9 cellular contexts compared by ENCODE assay signal in the genomic region with DNA sequence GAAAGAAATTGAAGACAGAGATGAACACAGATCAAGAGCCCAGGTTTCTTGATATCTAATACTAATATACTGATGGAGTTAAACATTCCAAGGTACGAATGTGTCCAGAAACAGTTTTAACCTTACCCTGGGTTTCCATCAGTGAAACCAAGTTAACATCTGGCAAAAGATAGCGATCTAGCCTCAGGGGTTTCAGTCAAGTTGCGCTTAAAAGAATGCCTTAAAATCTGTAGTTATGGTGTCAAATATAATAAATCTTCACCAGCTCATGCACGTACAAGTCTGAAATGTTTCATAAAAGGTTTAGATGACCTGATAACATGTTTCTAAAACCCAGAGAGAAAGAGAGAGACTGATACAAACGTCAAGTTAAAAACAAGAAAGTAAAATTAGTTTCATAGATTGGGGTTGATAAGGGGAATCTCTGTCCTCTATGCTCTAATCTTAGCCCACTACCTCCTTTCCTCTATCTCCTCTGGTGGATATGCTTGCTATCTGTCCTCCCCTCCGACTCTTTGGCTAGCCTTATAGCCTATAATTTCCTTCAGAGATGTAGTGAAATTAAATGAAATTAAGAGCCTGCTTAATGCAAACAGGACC. TPM values are rescaled to one million over a fixed set of nuclear protein-coding genes. Genes with fewer than 3 reads are reported as not detected.
DNase-seq lines count a peak whose midpoint lies in the region; FAIRE-seq and TF ChIP-seq lines count a peak whose summit lies in the region.
"Had no signal": no experiment of that assay in that cellular context is flagged by ENCODE, and none has a peak within 500 bp of the region (broad histone marks: within the 10 kb centered on the region; RNA-seq: fewer than 3 reads in every experiment).

No MANE protein-coding gene starts in this region.

- H4K20me1 ChIP-seq in keratinocyte (ENCODE audit: control insufficient read depth, extremely low read depth, insufficient read depth, low read length) = no peaks in the 10 kb centered on the region

- H3K36me3 Mint-ChIP-seq in activated T-helper 1 cell treated with anti-CD3 and anti-CD28 coated beads, Interleukin-12 subunit alpha, Interleukin-12 subunit beta, Interleukin-2, Interleukin-4 antibody, amounts not matched to agents 30 ng/mL and 10 ng/mL and 1 ng/mL, durations not matched to agents 14 hours and 24 hours and 36 hours (ENCODE audit: low read depth) = no peaks in the 10 kb centered on the region

- H2AFZ ChIP-seq in keratinocyte (ENCODE audit: control insufficient read depth, low read length) = peak overlapping the region; percentile 81

- peak overlapping the region; percentile 78 for H3K9ac ChIP-seq in keratinocyte (ENCODE audit: control insufficient read depth, extremely low read depth, insufficient read depth, low read length)

- H3K27me3 Mint-ChIP-seq in activated T-helper 1 cell treated with anti-CD3 and anti-CD28 coated beads, Interleukin-12 subunit alpha, Interleukin-12 subunit beta, Interleukin-2, Interleukin-4 antibody, amounts not matched to agents 30 ng/mL and 10 ng/mL and 1 ng/mL, durations not matched to agents 14 hours and 24 hours and 36 hours (ENCODE audit: insufficient read depth) = peaks cover 41% of the 10 kb centered on the region

- FAIRE-seq in keratinocyte (lab: Jason Lieb, UNC) = no peak
- FAIRE-seq: A204.1 had no signal

- H3K27me3 ChIP-seq in keratinocyte (ENCODE audit: control insufficient read depth, extremely low read depth, insufficient read depth, low read length) = no peaks in the 10 kb centered on the region

- dilution Hi-C loops in keratinocyte (cut with MboI; ENCODE audit: extremely low pct_ligation_motif_present, low sequenced_read_pairs) = no loop called here

- no peaks in the 10 kb centered on the region for H3K36me3 ChIP-seq in keratinocyte (ENCODE audit: control insufficient read depth in 2 of 2, extremely low read depth in 1 of 2, insufficient read depth in 2 of 2, low read length in 2 of 2)

- peak overlapping the region; percentile 85 for H3K4me3 Mint-ChIP-seq in activated T-helper 1 cell treated with anti-CD3 and anti-CD28 coated beads, Interleukin-12 subunit alpha, Interleukin-12 subunit beta, Interleukin-2, Interleukin-4 antibody, amounts not matched to agents 30 ng/mL and 10 ng/mL and 1 ng/mL, durations not matched to agents 14 hours and 24 hours and 36 hours

- no peak for TF ChIP-seq CTCF in keratinocyte (optimal IDR thresholded peaks at IDR 0.05 in 1 of 3, IDR thresholded peaks at IDR 0.05 in 1 of 3, conservative IDR thresholded peaks at IDR 0.05 in 1 of 3; ENCODE audit: extremely low read depth in 1 of 3, insufficient read depth in 2 of 3, low read length in 3 of 3)

- peaks cover 4% of the 10 kb centered on the region for H3K9me1 ChIP-seq in keratinocyte (ENCODE audit: control insufficient read depth, extremely low read depth, insufficient read depth, low read length)

- no peaks in the 10 kb centered on the region for H3K9me3 Mint-ChIP-seq in activated T-helper 1 cell treated with anti-CD3 and anti-CD28 coated beads, Interleukin-12 subunit alpha, Interleukin-12 subunit beta, Interleukin-2, Interleukin-4 antibody, amounts not matched to agents 30 ng/mL and 10 ng/mL and 1 ng/mL, durations not matched to agents 14 hours and 24 hours and 36 hours

- H3K4me3 ChIP-seq in keratinocyte (ENCODE audit: control insufficient read depth in 2 of 3, extremely low read depth in 1 of 3, insufficient read depth in 2 of 3, low read depth in 1 of 3, low read length in 3 of 3) = peak overlapping the region in 1 of 3 experiments; percentile 56

- H3K9me3 ChIP-seq in keratinocyte (ENCODE audit: control insufficient read depth, low read depth, low read length) = no peaks in the 10 kb centered on the region

- no peaks in the 10 kb centered on the region for H3K79me2 ChIP-seq in keratinocyte (ENCODE audit: control insufficient read depth, insufficient read depth, low read length)

- peak overlapping the region; percentile 71 for H3K4me2 ChIP-seq in keratinocyte (ENCODE audit: control insufficient read depth, extremely low read depth, insufficient read depth, low read depth, low read length)

- peak overlapping the region; percentile 100 for H3K27ac Mint-ChIP-seq in activated T-helper 1 cell treated with anti-CD3 and anti-CD28 coated beads, Interleukin-12 subunit alpha, Interleukin-12 subunit beta, Interleukin-2, Interleukin-4 antibody, amounts not matched to agents 30 ng/mL and 10 ng/mL and 1 ng/mL, durations not matched to agents 14 hours and 24 hours and 36 hours

- H3K27ac ChIP-seq in keratinocyte (ENCODE audit: control insufficient read depth, insufficient read depth, low read length) (peak overlapping the region; percentile 92), substantia nigra (ENCODE audit: low read depth, low read length, poor library complexity, severe bottlenecking) (peak overlapping the region; percentile 87)

- peaks cover 23% of the 10 kb centered on the region for H3K4me1 Mint-ChIP-seq in activated T-helper 1 cell treated with anti-CD3 and anti-CD28 coated beads, Interleukin-12 subunit alpha, Interleukin-12 subunit beta, Interleukin-2, Interleukin-4 antibody, amounts not matched to agents 30 ng/mL and 10 ng/mL and 1 ng/mL, durations not matched to agents 14 hours and 24 hours and 36 hours (ENCODE audit: low read depth)

- DNase-seq in DMS 273 (lab: John Stamatoyannopoulos, UW; ENCODE audit: unreplicated experiment) = peak; percentile 64
- no peak for DNase-seq in DMS 273 treated with DMSO at 0.1 percent for 48 hours (lab: John Stamatoyannopoulos, UW)
- DNase-seq in activated T-helper 1 cell treated with anti-CD3 and anti-CD28 coated beads, Interleukin-12 subunit alpha, Interleukin-12 subunit beta, Interleukin-2, Interleukin-4 antibody, amounts not matched to agents 30 ng/mL and 10 ng/mL and 1 ng/mL, durations not matched to agents 14 hours and 24 hours and 36 hours (ENCODE audit: low spot score) = no peak
- DNase-seq in keratinocyte (ENCODE audit: low read depth, low spot score) = no peak
- no peak for DNase-seq in substantia nigra (lab: John Stamatoyannopoulos, UW)
- no peak for DNase-seq in A172 (ENCODE audit: low spot score)
- DNase-seq in SHP77 (lab: John Stamatoyannopoulos, UW) = no peak
- no peak for DNase-seq in NCI-H1092 treated with DMSO at 0.1 percent for 48 hours (lab: John Stamatoyannopoulos, UW)

- H3K4me1 ChIP-seq in keratinocyte (ENCODE audit: control insufficient read depth, extremely low read depth, insufficient read depth, low read length) = peaks cover 53% of the 10 kb centered on the region

- intact Hi-C loops in activated T-helper 1 cell treated with anti-CD3 and anti-CD28 coated beads, Interleukin-12 subunit alpha, Interleukin-12 subunit beta, Interleukin-2, Interleukin-4 antibody, amounts not matched to agents 30 ng/mL and 10 ng/mL and 1 ng/mL, durations not matched to agents 14 hours and 24 hours and 36 hours (cut with micrococcal nuclease) = loop anchor here (1.0 to 5.0 kb wide), 6 partner anchors 11 to 498 kb away; a partner anchor contains a TSS

RNA-seq across cellular contexts. Expression of a gene that starts 18.6 kb away (rescaled TPM):
- total RNA-seq in activated T-helper 1 cell treated with anti-CD3 and anti-CD28 coated beads, Interleukin-12 subunit alpha, Interleukin-12 subunit beta, Interleukin-2, Interleukin-4 antibody, amounts not matched to agents 30 ng/mL and 10 ng/mL and 1 ng/mL, durations not matched to agents 14 hours and 24 hours and 36 hours = 40.9 and 41.9 TPM in 2 replicates
- 29.2 to 141 TPM (median 121 TPM) in 3 replicates for polyA plus RNA-seq in keratinocyte
- polyA plus RNA-seq in keratinocyte (2011; ENCODE audit: low read depth) = 203 TPM
- 59.7 and 69.9 TPM in 2 replicates for polyA plus RNA-seq in keratinocyte (2011; cell fraction: cytosol; rRNA removed)
- 468 and 530 TPM in 2 replicates for polyA plus RNA-seq in keratinocyte (2011; cell fraction: nucleus; rRNA removed)
- polyA plus RNA-seq in keratinocyte (2012; ENCODE audit: low replicate concordance) = 11.9 and 76.3 TPM in 2 replicates
- polyA minus RNA-seq in keratinocyte = 33.5 to 179 TPM (median 146 TPM) in 3 replicates
- polyA minus RNA-seq in keratinocyte (2011; cell fraction: cytosol; rRNA and poly(A)+ RNA removed) = 174 TPM
- 415 and 474 TPM in 2 replicates for polyA minus RNA-seq in keratinocyte (2011; cell fraction: nucleus; rRNA and poly(A)+ RNA removed)
- total RNA-seq in A172 (2014; rRNA removed; shearing (Covaris generic)) = 0.89 and 2.2 TPM in 2 replicates

Comparison
In these comparisons a context has a peak if more than half of its experiments do, and no peak if none do; other contexts are left out.
1. RNA of a gene that starts 18.6 kb away (total RNA-seq): 40.9 to 41.9 TPM in activated T-helper 1 cell treated with anti-CD3 and anti-CD28 coated beads, Interleukin-12 subunit alpha, Interleukin-12 subunit beta, Interleukin-2, Interleukin-4 antibody, amounts not matched to agents 30 ng/mL and 10 ng/mL and 1 ng/mL, durations not matched to agents 14 hours and 24 hours and 36 hours; 0.89 to 2.2 TPM in A172; every median in the first group is over 10 times any median in the second.